Comparison of ENCODE assay signal across 16 cellular contexts in genomic region chr1:228913649-228914048, GRCh38.
"Had no signal": no experiment of that assay in that cellular context is flagged by ENCODE, and none has a peak within 500 bp of the region (broad histone marks: within the 10 kb centered on the region; RNA-seq: fewer than 3 reads in every experiment).

No MANE protein-coding gene starts in this region.

- H3K36me3 ChIP-seq: breast epithelium, left ventricle myocardium inferior, ovary, tibial artery had no signal

- H3K4me2 ChIP-seq: hepatocyte had no signal

- H3K27ac Mint-ChIP-seq: activated naive CD4-positive, alpha-beta T cell treated with anti-CD3 and anti-CD28 coated beads for 36 hours; activated naive CD8-positive, alpha-beta T cell treated with anti-CD3 and anti-CD28 coated beads, Interleukin-2, amount 50 U/mL, for 24 hours; activated T-helper 2 cell treated with anti-CD3 and anti-CD28 coated beads, Interferon-gamma antibody, Interleukin-2, Interleukin-4, amounts not matched to agents 10 μg/mL and 5 μg/mL and 100 μg/mL, durations not matched to agents 14 hours and 24 hours and 36 hours; stimulated activated effector memory CD8-positive, alpha-beta T cell treated with anti-CD3 and anti-CD28 coated beads, Interleukin-12 subunit alpha, Interleukin-12 subunit beta, amount 100 ng/mL, for 72 hours had no signal

- H3K9me3 ChIP-seq: breast epithelium, ovary had no signal

- H3K4me1 Mint-ChIP-seq: activated naive CD8-positive, alpha-beta T cell treated with anti-CD3 and anti-CD28 coated beads, Interleukin-2, amount 50 U/mL, for 24 hours; stimulated activated effector memory CD8-positive, alpha-beta T cell treated with anti-CD3 and anti-CD28 coated beads, Interleukin-12 subunit alpha, Interleukin-12 subunit beta, amount 100 ng/mL, for 72 hours had no signal

- H3K9me3 Mint-ChIP-seq: activated naive CD4-positive, alpha-beta T cell treated with anti-CD3 and anti-CD28 coated beads for 36 hours; activated T-helper 2 cell treated with anti-CD3 and anti-CD28 coated beads, Interferon-gamma antibody, Interleukin-2, Interleukin-4, amounts not matched to agents 10 μg/mL and 5 μg/mL and 100 μg/mL, durations not matched to agents 14 hours and 24 hours and 36 hours; stimulated activated effector memory CD8-positive, alpha-beta T cell treated with anti-CD3 and anti-CD28 coated beads, Interleukin-12 subunit alpha, Interleukin-12 subunit beta, amount 100 ng/mL, for 72 hours had no signal

- ATAC-seq: activated naive CD8-positive, alpha-beta T cell treated with anti-CD3 and anti-CD28 coated beads, Interleukin-2, amount 50 U/mL, for 24 hours; esophagus mucosa; stimulated activated effector memory CD8-positive, alpha-beta T cell treated with anti-CD3 and anti-CD28 coated beads, Interleukin-12 subunit alpha, Interleukin-12 subunit beta, amount 100 ng/mL, for 72 hours had no signal

- H3K27me3 ChIP-seq: breast epithelium, hepatocyte, ovary, tibial artery had no signal

- H3K4me1 ChIP-seq: breast epithelium, tibial artery had no signal

- H3K27me3 Mint-ChIP-seq: activated naive CD8-positive, alpha-beta T cell treated with anti-CD3 and anti-CD28 coated beads, Interleukin-2, amount 50 U/mL, for 24 hours had no signal

- H2AFZ ChIP-seq: hepatocyte had no signal

- H3K36me3 Mint-ChIP-seq: stimulated activated effector memory CD8-positive, alpha-beta T cell treated with anti-CD3 and anti-CD28 coated beads, Interleukin-12 subunit alpha, Interleukin-12 subunit beta, amount 100 ng/mL, for 72 hours had no signal

- DNase-seq: activated CD4-positive, alpha-beta T cell treated with anti-CD3 and anti-CD28 coated beads, Interleukin-2, amount 50 U/mL, for 1 hour; activated naive CD4-positive, alpha-beta T cell treated with anti-CD3 and anti-CD28 coated beads for 36 hours; activated naive CD8-positive, alpha-beta T cell treated with anti-CD3 and anti-CD28 coated beads, Interleukin-2, amount 50 U/mL, for 24 hours; activated T-cell treated with anti-CD3 and anti-CD28 coated beads for 4 hours; aorta; islet precursor cell; left ventricle myocardium inferior; mesenchymal stem cell; ovary; stimulated activated CD4-positive, alpha-beta T cell treated with anti-CD3 and anti-CD28 coated beads, Interleukin-12 subunit alpha, Interleukin-12 subunit beta, amount 100 ng/mL, for 4 hours; tibial artery had no signal

- H3K27ac ChIP-seq: breast epithelium, hepatocyte, left ventricle myocardium inferior, ovary, tibial artery had no signal

- H3K4me3 Mint-ChIP-seq: activated naive CD4-positive, alpha-beta T cell treated with anti-CD3 and anti-CD28 coated beads for 36 hours; activated naive CD8-positive, alpha-beta T cell treated with anti-CD3 and anti-CD28 coated beads, Interleukin-2, amount 50 U/mL, for 24 hours; stimulated activated effector memory CD8-positive, alpha-beta T cell treated with anti-CD3 and anti-CD28 coated beads, Interleukin-12 subunit alpha, Interleukin-12 subunit beta, amount 100 ng/mL, for 72 hours had no signal

- H3K4me3 ChIP-seq: breast epithelium, hepatocyte, left ventricle myocardium inferior, ovary, tibial artery had no signal
